ENCODE assay signal across 37 cellular contexts in the genomic region with DNA sequence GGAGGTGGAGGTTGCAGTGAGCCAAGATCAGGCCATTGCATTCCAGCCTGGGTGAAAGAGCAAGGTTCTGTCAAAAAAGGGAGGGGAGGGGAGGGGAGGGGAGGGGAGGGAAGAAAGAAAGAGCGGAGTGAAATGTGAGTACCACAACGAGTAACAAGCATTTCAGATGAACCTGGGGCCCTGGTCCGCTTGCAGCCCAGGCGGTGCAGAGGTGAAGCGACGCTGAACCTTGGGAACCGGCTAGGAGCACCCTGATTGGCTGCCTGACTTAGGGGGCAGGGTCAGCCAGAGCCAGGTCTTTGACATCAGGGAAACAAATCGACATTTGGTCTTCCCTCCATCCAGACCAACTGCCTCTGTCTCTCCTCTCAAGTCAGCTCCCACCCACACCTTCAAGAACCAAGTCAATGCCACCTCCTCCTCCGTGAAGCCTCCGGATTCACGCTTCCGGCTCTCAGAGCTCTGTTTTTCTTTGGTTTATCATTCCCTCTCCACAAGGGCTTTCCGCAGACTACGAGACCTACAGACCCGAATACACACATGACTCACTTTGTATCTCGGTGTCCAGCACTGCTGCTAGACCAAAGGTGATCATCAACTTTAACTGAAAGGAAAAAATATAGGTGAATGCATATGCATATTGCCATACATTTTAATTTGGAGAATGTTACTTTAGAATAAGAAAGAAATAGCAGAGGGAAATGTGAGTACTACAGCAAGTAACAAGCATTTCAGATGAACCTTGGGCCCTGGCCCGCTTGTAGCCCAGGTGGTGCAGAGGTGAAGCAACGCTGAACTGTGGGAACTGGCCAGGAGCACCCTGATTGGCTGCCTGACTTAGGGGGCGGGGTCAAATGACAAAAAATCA. TPM values are rescaled to one million over a fixed set of nuclear protein-coding genes. Genes with fewer than 3 reads are reported as not detected.
"Had no signal": no experiment of that assay in that cellular context is flagged by ENCODE, and none has a peak within 500 bp of the region (broad histone marks: within the 10 kb centered on the region; RNA-seq: fewer than 3 reads in every experiment).

No MANE protein-coding gene starts in this region.

- H3K4me3 Mint-ChIP-seq: activated CD4-positive, alpha-beta memory T cell treated with anti-CD3 and anti-CD28 coated beads, Interleukin-2, amount 10 ng/mL, durations not matched to agents 7 days and 5 days; activated CD4-positive, alpha-beta T cell treated with anti-CD3 and anti-CD28 coated beads for 36 hours; activated CD4-positive, alpha-beta T cell treated with anti-CD3 and anti-CD28 coated beads, Interleukin-2, amount 10 ng/mL, durations not matched to agents 7 days and 5 days; activated CD8-positive, alpha-beta memory T cell treated with anti-CD3 and anti-CD28 coated beads, Interleukin-2, amount 10 ng/mL, durations not matched to agents 7 days and 5 days; activated CD8-positive, alpha-beta T cell treated with anti-CD3 and anti-CD28 coated beads, Interleukin-2, amount 10 ng/mL, durations not matched to agents 7 days and 5 days; activated naive CD4-positive, alpha-beta T cell treated with anti-CD3 and anti-CD28 coated beads, Interleukin-2, amount 10 ng/mL, durations not matched to agents 7 days and 5 days; activated naive CD4-positive, alpha-beta T cell treated with anti-CD3 and anti-CD28 coated beads, Interleukin-2, amount 50 U/mL, for 24 hours; activated naive CD8-positive, alpha-beta T cell; activated naive CD8-positive, alpha-beta T cell treated with anti-CD3 and anti-CD28 coated beads, Interleukin-2, amount 10 ng/mL, durations not matched to agents 7 days and 5 days; activated naive CD8-positive, alpha-beta T cell treated with anti-CD3 and anti-CD28 coated beads, Interleukin-2, amount 50 U/mL, for 24 hours; activated T-cell treated with anti-CD3 and anti-CD28 coated beads, Interleukin-2, amount 50 U/mL, for 24 hours; T-helper 1 cell treated with Interleukin-12 subunit alpha and Interleukin-12 subunit beta and Interleukin-4 antibody, amounts not matched to agents 30 μg/mL and 1 μg/mL, for 36 hours; T-helper 2 cell treated with Interferon-gamma antibody and Interleukin-4, amounts not matched to agents 5 μg/mL and 100 μg/mL, for 36 hours; WTC11 had no signal

- DNase-seq: activated CD4-positive, alpha-beta memory T cell treated with anti-CD3 and anti-CD28 coated beads, Interleukin-2, amount 10 ng/mL, durations not matched to agents 7 days and 5 days; activated CD4-positive, alpha-beta T cell treated with anti-CD3 and anti-CD28 coated beads for 1 hour; activated CD4-positive, alpha-beta T cell treated with anti-CD3 and anti-CD28 coated beads for 36 hours; activated CD4-positive, alpha-beta T cell treated with anti-CD3 and anti-CD28 coated beads for 48 hours; activated CD4-positive, alpha-beta T cell treated with anti-CD3 and anti-CD28 coated beads, Interleukin-2, amount 10 ng/mL, durations not matched to agents 7 days and 5 days; activated CD4-positive, alpha-beta T cell treated with anti-CD3 and anti-CD28 coated beads, Interleukin-2, amount 50 U/mL, for 48 hours; activated CD4-positive, CD25-positive, alpha-beta regulatory T cell; activated CD8-positive, alpha-beta memory T cell treated with anti-CD3 and anti-CD28 coated beads for 24 hours; activated CD8-positive, alpha-beta memory T cell treated with anti-CD3 and anti-CD28 coated beads, Interleukin-2, amount 10 ng/mL, durations not matched to agents 7 days and 5 days; activated CD8-positive, alpha-beta memory T cell treated with anti-CD3 and anti-CD28 coated beads, Interleukin-2, amount 50 U/mL, for 48 hours; activated CD8-positive, alpha-beta T cell treated with anti-CD3 and anti-CD28 coated beads, Interleukin-2, amount 10 ng/mL, durations not matched to agents 7 days and 5 days; activated effector memory CD4-positive, alpha-beta T cell treated with Interleukin-2 at 50 U/mL for 16 hours; activated gamma-delta T cell; activated naive CD4-positive, alpha-beta T cell treated with anti-CD3 and anti-CD28 coated beads, Interleukin-2, amount 10 ng/mL, durations not matched to agents 7 days and 5 days; activated naive CD4-positive, alpha-beta T cell treated with Interleukin-2 at 50 U/mL for 16 hours; activated naive CD8-positive, alpha-beta T cell treated with anti-CD3 and anti-CD28 coated beads, Interleukin-2, amount 10 ng/mL, durations not matched to agents 7 days and 5 days; activated naive CD8-positive, alpha-beta T cell treated with anti-CD3 and anti-CD28 coated beads, Interleukin-2, amount 50 U/mL, for 24 hours; activated T-cell treated with anti-CD3 and anti-CD28 coated beads, Interleukin-2, amount 50 U/mL, for 24 hours; activated T-cell treated with anti-CD3 and anti-CD28 coated beads, Interleukin-2, amount 50 U/mL, for 48 hours; aorta; body of pancreas; brain microvascular endothelial cell; central memory CD4-positive, alpha-beta T cell; T-helper 2 cell; T-helper 9 cell; WERI-Rb-1 had no signal

- ATAC-seq: activated CD4-positive, alpha-beta T cell treated with anti-CD3 and anti-CD28 coated beads for 36 hours; activated CD4-positive, CD25-positive, alpha-beta regulatory T cell treated with anti-CD3 and anti-CD28 coated beads, Interleukin-2, amount 50 U/mL, for 24 hours; activated CD8-positive, alpha-beta memory T cell treated with anti-CD3 and anti-CD28 coated beads, Interleukin-2, amount 10 ng/mL, durations not matched to agents 7 days and 5 days; activated CD8-positive, alpha-beta T cell treated with anti-CD3 and anti-CD28 coated beads, Interleukin-2, amount 10 ng/mL, durations not matched to agents 7 days and 5 days; activated naive CD8-positive, alpha-beta T cell treated with anti-CD3 and anti-CD28 coated beads, Interleukin-2, amount 50 U/mL, for 24 hours; body of pancreas; WTC11 had no signal

- H3K4me1 Mint-ChIP-seq: activated CD4-positive, alpha-beta memory T cell treated with anti-CD3 and anti-CD28 coated beads, Interleukin-2, amount 10 ng/mL, durations not matched to agents 7 days and 5 days; activated CD8-positive, alpha-beta memory T cell treated with anti-CD3 and anti-CD28 coated beads, Interleukin-2, amount 10 ng/mL, durations not matched to agents 7 days and 5 days; activated naive CD8-positive, alpha-beta T cell treated with anti-CD3 and anti-CD28 coated beads, Interleukin-2, amount 10 ng/mL, durations not matched to agents 7 days and 5 days; activated naive CD8-positive, alpha-beta T cell treated with anti-CD3 and anti-CD28 coated beads, Interleukin-2, amount 50 U/mL, for 24 hours; WTC11 had no signal

- H3K9me3 Mint-ChIP-seq: activated naive CD4-positive, alpha-beta T cell treated with anti-CD3 and anti-CD28 coated beads, Interleukin-2, amount 50 U/mL, for 24 hours had no signal

- H3K36me3 ChIP-seq: brain microvascular endothelial cell, breast epithelium, WERI-Rb-1 had no signal

- H3K4me1 ChIP-seq: body of pancreas, breast epithelium had no signal

- FAIRE-seq: astrocyte had no signal

- H3K27me3 Mint-ChIP-seq: activated naive CD8-positive, alpha-beta T cell had no signal

- H3K27ac Mint-ChIP-seq: activated CD4-positive, alpha-beta memory T cell treated with anti-CD3 and anti-CD28 coated beads, Interleukin-2, amount 10 ng/mL, durations not matched to agents 7 days and 5 days; activated CD4-positive, alpha-beta T cell treated with anti-CD3 and anti-CD28 coated beads for 36 hours; activated CD4-positive, alpha-beta T cell treated with anti-CD3 and anti-CD28 coated beads, Interleukin-2, amount 10 ng/mL, durations not matched to agents 7 days and 5 days; activated CD8-positive, alpha-beta memory T cell treated with anti-CD3 and anti-CD28 coated beads, Interleukin-2, amount 10 ng/mL, durations not matched to agents 7 days and 5 days; activated naive CD4-positive, alpha-beta T cell treated with anti-CD3 and anti-CD28 coated beads, Interleukin-2, amount 10 ng/mL, durations not matched to agents 7 days and 5 days; activated naive CD4-positive, alpha-beta T cell treated with anti-CD3 and anti-CD28 coated beads, Interleukin-2, amount 50 U/mL, for 24 hours; activated naive CD8-positive, alpha-beta T cell; activated naive CD8-positive, alpha-beta T cell treated with anti-CD3 and anti-CD28 coated beads, Interleukin-2, amount 10 ng/mL, durations not matched to agents 7 days and 5 days; activated naive CD8-positive, alpha-beta T cell treated with anti-CD3 and anti-CD28 coated beads, Interleukin-2, amount 50 U/mL, for 24 hours; activated T-cell treated with anti-CD3 and anti-CD28 coated beads, Interleukin-2, amount 50 U/mL, for 24 hours; activated T-helper 2 cell treated with anti-CD3 and anti-CD28 coated beads, Interferon-gamma antibody, Interleukin-2, Interleukin-4, amounts not matched to agents 10 μg/mL and 5 μg/mL and 100 μg/mL, durations not matched to agents 14 hours and 24 hours and 36 hours; T-helper 1 cell treated with Interleukin-12 subunit alpha and Interleukin-12 subunit beta and Interleukin-4 antibody, amounts not matched to agents 30 μg/mL and 1 μg/mL, for 36 hours; T-helper 2 cell treated with Interferon-gamma antibody and Interleukin-4, amounts not matched to agents 5 μg/mL and 100 μg/mL, for 36 hours; WTC11 had no signal

- H3K27me3 ChIP-seq: body of pancreas, brain microvascular endothelial cell had no signal

- H3K27ac ChIP-seq: body of pancreas, brain microvascular endothelial cell, breast epithelium, WERI-Rb-1 had no signal

- H3K4me3 ChIP-seq: body of pancreas, breast epithelium had no signal

RNA-seq across cellular contexts. Expression of gene OR1F1, which starts 19.3 kb away (rescaled TPM):
- total RNA-seq: activated CD4-positive, alpha-beta memory T cell treated with anti-CD3 and anti-CD28 coated beads, Interleukin-2, amount 10 ng/mL, durations not matched to agents 7 days and 5 days; activated CD4-positive, alpha-beta T cell treated with anti-CD3 and anti-CD28 coated beads for 36 hours; activated CD4-positive, alpha-beta T cell treated with anti-CD3 and anti-CD28 coated beads, Interleukin-2, amount 10 ng/mL, durations not matched to agents 7 days and 5 days; activated CD8-positive, alpha-beta memory T cell treated with anti-CD3 and anti-CD28 coated beads, Interleukin-2, amount 10 ng/mL, durations not matched to agents 7 days and 5 days; activated CD8-positive, alpha-beta T cell treated with anti-CD3 and anti-CD28 coated beads, Interleukin-2, amount 10 ng/mL, durations not matched to agents 7 days and 5 days; activated naive CD8-positive, alpha-beta T cell treated with anti-CD3 and anti-CD28 coated beads, Interleukin-2, amount 10 ng/mL, durations not matched to agents 7 days and 5 days; activated T-helper 2 cell treated with anti-CD3 and anti-CD28 coated beads, Interferon-gamma antibody, Interleukin-2, Interleukin-4, amounts not matched to agents 10 μg/mL and 5 μg/mL and 100 μg/mL, durations not matched to agents 14 hours and 24 hours and 36 hours; aorta; body of pancreas; breast epithelium; cardiac septum had no signal
- polyA plus RNA-seq: adipose tissue, aorta had no signal

RNA-seq across cellular contexts. Expression of gene MEFV, which starts 49.1 kb away (rescaled TPM):
- total RNA-seq: astrocyte had no signal
